Comparison of ENCODE assay signal across 14 cellular contexts in the genomic region with DNA sequence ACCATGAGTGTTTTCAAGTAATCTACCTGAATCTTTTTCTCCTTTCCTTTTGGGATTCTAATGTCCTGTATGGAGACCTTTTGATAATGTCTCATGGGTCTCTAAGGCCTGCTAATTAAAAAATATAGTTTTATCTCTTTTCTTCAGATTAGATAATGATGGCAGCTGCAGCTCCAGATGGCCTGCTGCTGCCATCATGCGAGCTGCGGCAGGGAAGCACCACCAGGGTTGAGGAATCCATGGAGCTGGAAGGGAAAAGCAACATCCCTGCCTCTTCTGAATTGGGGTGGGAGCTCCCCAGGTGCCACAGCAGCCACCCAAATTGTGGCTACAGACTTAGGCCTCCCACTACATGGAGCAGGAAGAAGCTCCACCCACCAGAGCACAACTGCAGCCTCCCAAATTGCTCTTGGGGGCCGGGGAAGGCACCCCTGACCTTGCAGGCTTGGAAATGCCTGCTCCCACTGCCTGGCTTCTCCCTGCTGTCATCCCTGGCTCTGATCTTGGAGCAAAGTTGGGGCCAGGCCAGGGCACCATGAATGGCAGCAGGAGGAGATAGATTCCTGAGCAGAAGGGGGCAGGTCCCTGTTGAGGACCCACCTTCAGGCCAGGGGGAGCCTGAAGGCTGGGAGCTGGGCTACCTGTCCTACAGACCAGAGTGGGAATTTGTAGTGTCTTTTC.
"Had no signal": no experiment of that assay in that cellular context is flagged by ENCODE, and none has a peak within 500 bp of the region (broad histone marks: within the 10 kb centered on the region; RNA-seq: fewer than 3 reads in every experiment).

No MANE protein-coding gene starts in this region.

- H3K36me3 Mint-ChIP-seq: natural killer cell, type B pancreatic cell had no signal

- ATAC-seq: natural killer cell had no signal

- H3K4me3 Mint-ChIP-seq: natural killer cell, neural crest cell, type B pancreatic cell had no signal

- H3K36me3 ChIP-seq: colonic mucosa, ovary, right atrium auricular region had no signal

- H3K27ac ChIP-seq: colonic mucosa, ovary, right atrium auricular region had no signal

- H3K9me3 Mint-ChIP-seq: natural killer cell, neural crest cell, type B pancreatic cell had no signal

- H3K4me3 ChIP-seq: colonic mucosa, ovary, right atrium auricular region had no signal

- DNase-seq: colonic mucosa; dermis blood vessel endothelial cell; erythroblast; foreskin melanocyte; head of caudate nucleus; hippocampal formation; natural killer cell; ovary; small intestine; stimulated activated CD4-positive, alpha-beta T cell treated with anti-CD3 and anti-CD28 coated beads, Interleukin-12 subunit alpha, Interleukin-12 subunit beta, amount 100 ng/mL, for 4 hours; stimulated activated naive CD4-positive, alpha-beta T cell treated with Interleukin-2 at 50 U/mL for 16 hours had no signal

- H3K4me1 Mint-ChIP-seq: neural crest cell had no signal

- H3K4me1 ChIP-seq: colonic mucosa, right atrium auricular region had no signal

- H3K27me3 ChIP-seq: colonic mucosa, ovary, right atrium auricular region had no signal

- H3K9me3 ChIP-seq: colonic mucosa, ovary, right atrium auricular region had no signal

- H3K27ac Mint-ChIP-seq: natural killer cell, type B pancreatic cell had no signal
